In the genomic region with DNA sequence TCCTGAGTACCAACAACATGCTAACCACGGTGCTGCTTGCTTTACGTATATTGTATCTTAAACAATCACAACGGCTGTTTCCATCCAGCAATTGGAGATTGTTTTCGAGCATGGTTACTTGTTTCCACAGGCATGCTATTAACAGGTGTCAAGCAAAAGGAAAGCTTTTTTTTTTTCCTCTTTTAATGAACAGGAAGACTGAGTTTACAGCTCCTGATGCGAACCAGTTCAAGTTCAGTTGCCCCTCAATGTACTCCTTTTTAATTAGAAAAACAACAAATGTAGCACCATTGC, we compare ENCODE assay signal across 23 cellular contexts.
DNase-seq lines count a peak whose midpoint lies in the region; ATAC-seq and TF ChIP-seq lines count a peak whose summit lies in the region.
"Had no signal": no experiment of that assay in that cellular context is flagged by ENCODE, and none has a peak within 500 bp of the region (broad histone marks: within the 10 kb centered on the region; RNA-seq: fewer than 3 reads in every experiment).

No MANE protein-coding gene starts in this region.

- intact Hi-C loops in activated CD8-positive, alpha-beta T cell treated with anti-CD3 and anti-CD28 coated beads for 36 hours (cut with micrococcal nuclease) = loop anchor here (5.0 kb wide), 2 partner anchors 252 to 267 kb away; no protein-coding TSS in a partner anchor
- intact Hi-C loops in psoas muscle (cut with DNase I) = loop anchor here (2.0 to 5.0 kb wide), 4 partner anchors 251 to 267 kb away; no protein-coding TSS in a partner anchor
- intact Hi-C loops in esophagus muscularis mucosa (cut with DNase I) = loop anchor here (2.0 to 10.0 kb wide), 3 partner anchors 249 to 509 kb away; no protein-coding TSS in a partner anchor

- DNase-seq in activated CD8-positive, alpha-beta T cell treated with anti-CD3 and anti-CD28 coated beads for 36 hours = no peak
- no peak for DNase-seq in activated CD8-positive, alpha-beta T cell treated with anti-CD3 and anti-CD28 coated beads, Interleukin-2, amount 10 ng/mL, durations not matched to agents 7 days and 5 days
- DNase-seq in WTC11 (ENCODE audit: low spot score) (no peak), psoas muscle (no peak), esophagus muscularis mucosa (ENCODE audit: extremely low spot score) (no peak), suprapubic skin (ENCODE audit: low spot score in 2 of 2) (no peak)
- no peak for DNase-seq in activated naive CD4-positive, alpha-beta T cell treated with anti-CD3 and anti-CD28 coated beads, Interleukin-2, amount 50 U/mL, for 72 hours (ENCODE audit: low spot score in 2 of 2)
- DNase-seq: activated effector memory CD4-positive, alpha-beta T cell treated with anti-CD3 and anti-CD28 coated beads, Interleukin-2, amount 50 U/mL, for 16 hours; cortex of kidney; effector memory CD4-positive, alpha-beta T cell; Right ventricle myocardium superior; T-helper 9 cell had no signal

- no peak overlapping the region for H3K4me3 Mint-ChIP-seq in activated CD8-positive, alpha-beta T cell treated with anti-CD3 and anti-CD28 coated beads for 36 hours
- no peak overlapping the region for H3K4me3 Mint-ChIP-seq in activated CD8-positive, alpha-beta T cell treated with anti-CD3 and anti-CD28 coated beads, Interleukin-2, amount 10 ng/mL, durations not matched to agents 7 days and 5 days
- no peak overlapping the region for H3K4me3 Mint-ChIP-seq in WTC11
- H3K4me3 Mint-ChIP-seq: CD4-positive, CD25-positive, alpha-beta regulatory T cell; nephron had no signal

- H3K9ac ChIP-seq in Loucy (ENCODE audit: low read depth, low read length, poor library complexity, severe bottlenecking) = peak overlapping the region; percentile 24

- POLR2A ChIA-PET in activated CD8-positive, alpha-beta T cell treated with anti-CD3 and anti-CD28 coated beads for 36 hours (lab: Charles Lee) = no interaction called here
- POLR2A ChIA-PET in activated CD8-positive, alpha-beta T cell treated with anti-CD3 and anti-CD28 coated beads, Interleukin-2, amount 10 ng/mL, durations not matched to agents 7 days and 5 days (lab: Charles Lee) = no interaction called here
- POLR2A ChIA-PET in WTC11 (lab: Charles Lee) = no interaction called here

- H3K27ac ChIP-seq in psoas muscle (no peak overlapping the region), esophagus muscularis mucosa (replicated peaks in 1 of 4) (no peak overlapping the region), suprapubic skin (no peak overlapping the region)
- H3K27ac ChIP-seq: ascending aorta, epithelial cell of prostate, ovary, skin epidermis, uterus, WERI-Rb-1 had no signal

- H3K27me3 ChIP-seq in Loucy (ENCODE audit: insufficient read depth, low read length, poor library complexity, severe bottlenecking) (no peaks in the 10 kb centered on the region), psoas muscle (ENCODE audit: insufficient read depth in 3 of 3, low read length in 2 of 3) (no peaks in the 10 kb centered on the region), esophagus muscularis mucosa (peaks cover 0 to 6% (median 0%) of the 10 kb centered on the region in 4 donors), suprapubic skin (no peaks in the 10 kb centered on the region)
- H3K27me3 ChIP-seq: ascending aorta, ovary, uterus had no signal

- H3K9me2 ChIP-seq in Loucy (replicated peaks; ENCODE audit: low read depth, low read length) = no peaks in the 10 kb centered on the region

- no peaks in the 10 kb centered on the region for H3K79me2 ChIP-seq in Loucy (ENCODE audit: insufficient read depth, low read length)

- peak overlapping the region; percentile 87 for H2AFZ ChIP-seq in Loucy (ENCODE audit: low read length)

- peaks cover 8% of the 10 kb centered on the region for H3K9me3 Mint-ChIP-seq in activated CD8-positive, alpha-beta T cell treated with anti-CD3 and anti-CD28 coated beads for 36 hours
- H3K9me3 Mint-ChIP-seq in activated CD8-positive, alpha-beta T cell treated with anti-CD3 and anti-CD28 coated beads, Interleukin-2, amount 10 ng/mL, durations not matched to agents 7 days and 5 days (ENCODE audit: insufficient read depth) = peaks cover 4% of the 10 kb centered on the region
- H3K9me3 Mint-ChIP-seq in WTC11 = peaks cover 28% of the 10 kb centered on the region
- H3K9me3 Mint-ChIP-seq in activated naive CD4-positive, alpha-beta T cell treated with anti-CD3 and anti-CD28 coated beads, Interleukin-2, amount 50 U/mL, for 72 hours = peaks cover 3 to 4% of the 10 kb centered on the region in 2 donors

- 19 to 22% (median 21%) methylated on average over 5 of the region's 5 CpGs for WGBS in psoas muscle, 3 donors
- 11% methylated on average over 5 of the region's 5 CpGs for WGBS in esophagus muscularis mucosa
- 13% methylated on average over 5 of the region's 5 CpGs for WGBS in suprapubic skin

- H3K9me3 ChIP-seq in Loucy (ENCODE audit: insufficient read depth, low read depth, low read length) (peaks cover 11% of the 10 kb centered on the region; the same call in 1 of the 2 replicates), psoas muscle (no peaks in the 10 kb centered on the region), esophagus muscularis mucosa (peaks cover 0 to 14% (median 6%) of the 10 kb centered on the region in 4 donors), suprapubic skin (no peaks in the 10 kb centered on the region)
- H3K9me3 ChIP-seq: mucosa of descending colon, ovary had no signal

- H3K27me3 Mint-ChIP-seq in activated CD8-positive, alpha-beta T cell treated with anti-CD3 and anti-CD28 coated beads for 36 hours = peaks cover 12% of the 10 kb centered on the region
- H3K27me3 Mint-ChIP-seq in activated CD8-positive, alpha-beta T cell treated with anti-CD3 and anti-CD28 coated beads, Interleukin-2, amount 10 ng/mL, durations not matched to agents 7 days and 5 days (ENCODE audit: low read depth) = peaks cover 4% of the 10 kb centered on the region
- H3K27me3 Mint-ChIP-seq in WTC11 (ENCODE audit: low read depth) = no peaks in the 10 kb centered on the region

- no peak for TF ChIP-seq POLR2A in esophagus muscularis mucosa (IDR thresholded peaks at IDR 0.05; ENCODE audit: low read depth)
- TF ChIP-seq POLR2A in suprapubic skin (IDR thresholded peaks at IDR 0.05) = no peak

- CTCF ChIA-PET in activated CD8-positive, alpha-beta T cell treated with anti-CD3 and anti-CD28 coated beads for 36 hours (lab: Charles Lee) = interaction anchor here (0.7 to 4.3 kb wide), 11 partner anchors 8 to 268 kb away, joined by 3 to 40 read pairs (median 4); no protein-coding TSS in a partner anchor
- CTCF ChIA-PET in activated CD8-positive, alpha-beta T cell treated with anti-CD3 and anti-CD28 coated beads, Interleukin-2, amount 10 ng/mL, durations not matched to agents 7 days and 5 days (lab: Charles Lee) = interaction anchor here (1.0 to 4.3 kb wide), 4 partner anchors 240 to 267 kb away, joined by 3 to 35 read pairs (median 15); no protein-coding TSS in a partner anchor
- CTCF ChIA-PET in WTC11 (lab: Charles Lee) = interaction anchor here (0.7 to 4.9 kb wide), 20 partner anchors 10 to 493 kb away, joined by 3 to 64 read pairs (median 5); no protein-coding TSS in a partner anchor

- no peak for ATAC-seq in activated CD8-positive, alpha-beta T cell treated with anti-CD3 and anti-CD28 coated beads for 36 hours
- no peak for ATAC-seq in activated CD8-positive, alpha-beta T cell treated with anti-CD3 and anti-CD28 coated beads, Interleukin-2, amount 10 ng/mL, durations not matched to agents 7 days and 5 days
- ATAC-seq in WTC11 (no peak), psoas muscle (no peak)
- ATAC-seq in activated naive CD4-positive, alpha-beta T cell treated with anti-CD3 and anti-CD28 coated beads, Interleukin-2, amount 50 U/mL, for 72 hours = no peak
- ATAC-seq: stimulated activated naive CD8-positive, alpha-beta T cell treated with anti-CD3 and anti-CD28 coated beads, Interleukin-15, Interleukin-2, amounts not matched to agents 100 U/mL and 50 U/mL, for 24 hours had no signal

- H4K20me1 ChIP-seq in Loucy (ENCODE audit: insufficient read depth, low read length, poor library complexity, severe bottlenecking) = no peaks in the 10 kb centered on the region

- peaks cover 32% of the 10 kb centered on the region for H3K4me1 ChIP-seq in Loucy (ENCODE audit: insufficient read depth, low read length, poor library complexity, severe bottlenecking)
- H3K4me1 ChIP-seq in psoas muscle = no peaks in the 10 kb centered on the region
- H3K4me1 ChIP-seq in esophagus muscularis mucosa = peaks cover 0 to 7% (median 0%) of the 10 kb centered on the region in 4 donors
- H3K4me1 ChIP-seq in suprapubic skin = peaks cover 2% of the 10 kb centered on the region
- H3K4me1 ChIP-seq: ascending aorta, uterus had no signal

- H3F3A ChIP-seq in Loucy (ENCODE audit: low read depth) = no peaks in the 10 kb centered on the region

- no peaks in the 10 kb centered on the region for H3K36me3 ChIP-seq in Loucy (ENCODE audit: insufficient read depth, low read length)
- H3K36me3 ChIP-seq in psoas muscle (ENCODE audit: insufficient read depth in 1 of 2, low read depth in 1 of 2) = no peaks in the 10 kb centered on the region
- no peaks in the 10 kb centered on the region for H3K36me3 ChIP-seq in esophagus muscularis mucosa
- no peaks in the 10 kb centered on the region for H3K36me3 ChIP-seq in suprapubic skin
- H3K36me3 ChIP-seq: ascending aorta, ovary, uterus, WERI-Rb-1 had no signal

- TF ChIP-seq EP300 in esophagus muscularis mucosa (IDR thresholded peaks at IDR 0.05) (no peak), suprapubic skin (IDR thresholded peaks at IDR 0.05) (no peak)

- peak overlapping the region; percentile 65 for H3K4me2 ChIP-seq in Loucy (ENCODE audit: low read depth, low read length, poor library complexity, severe bottlenecking)

- peak overlapping the region; percentile 37 for H3K4me3 ChIP-seq in Loucy (ENCODE audit: low read length, poor library complexity, severe bottlenecking)
- no peak overlapping the region for H3K4me3 ChIP-seq in psoas muscle
- no peak overlapping the region for H3K4me3 ChIP-seq in esophagus muscularis mucosa
- no peak overlapping the region for H3K4me3 ChIP-seq in suprapubic skin
- H3K4me3 ChIP-seq: ascending aorta, mucosa of descending colon, ovary, skin epidermis, uterus had no signal

- peaks cover 3% of the 10 kb centered on the region for H3K4me1 Mint-ChIP-seq in activated CD8-positive, alpha-beta T cell treated with anti-CD3 and anti-CD28 coated beads for 36 hours (ENCODE audit: low read depth)
- no peaks in the 10 kb centered on the region for H3K4me1 Mint-ChIP-seq in activated CD8-positive, alpha-beta T cell treated with anti-CD3 and anti-CD28 coated beads, Interleukin-2, amount 10 ng/mL, durations not matched to agents 7 days and 5 days (ENCODE audit: low read depth)
- 0 out of 2 replicates have a peak, but pooled peaks cover 4% of the 10 kb centered on the region for H3K4me1 Mint-ChIP-seq in WTC11

- H3K36me3 Mint-ChIP-seq in activated CD8-positive, alpha-beta T cell treated with anti-CD3 and anti-CD28 coated beads for 36 hours (ENCODE audit: low read depth) = no peaks in the 10 kb centered on the region
- no peaks in the 10 kb centered on the region for H3K36me3 Mint-ChIP-seq in activated CD8-positive, alpha-beta T cell treated with anti-CD3 and anti-CD28 coated beads, Interleukin-2, amount 10 ng/mL, durations not matched to agents 7 days and 5 days (ENCODE audit: low read depth)
- peaks cover 21% of the 10 kb centered on the region for H3K36me3 Mint-ChIP-seq in WTC11
- H3K36me3 Mint-ChIP-seq in activated naive CD4-positive, alpha-beta T cell treated with anti-CD3 and anti-CD28 coated beads, Interleukin-2, amount 50 U/mL, for 72 hours = peaks cover 0 to 11% of the 10 kb centered on the region in 2 donors
- H3K36me3 Mint-ChIP-seq: CD4-positive, CD25-positive, alpha-beta regulatory T cell had no signal

- no peak overlapping the region for H3K27ac Mint-ChIP-seq in activated CD8-positive, alpha-beta T cell treated with anti-CD3 and anti-CD28 coated beads for 36 hours
- no peak overlapping the region for H3K27ac Mint-ChIP-seq in activated CD8-positive, alpha-beta T cell treated with anti-CD3 and anti-CD28 coated beads, Interleukin-2, amount 10 ng/mL, durations not matched to agents 7 days and 5 days
- H3K27ac Mint-ChIP-seq in WTC11 = no peak overlapping the region
- H3K27ac Mint-ChIP-seq in activated naive CD4-positive, alpha-beta T cell treated with anti-CD3 and anti-CD28 coated beads, Interleukin-2, amount 50 U/mL, for 72 hours = no peak overlapping the region
- H3K27ac Mint-ChIP-seq: CD4-positive, CD25-positive, alpha-beta regulatory T cell; nephron had no signal

- peak; percentile 22 for TF ChIP-seq CTCF in activated CD8-positive, alpha-beta T cell treated with anti-CD3 and anti-CD28 coated beads for 36 hours (IDR thresholded peaks at IDR 0.05)
- TF ChIP-seq CTCF in Loucy (conservative IDR thresholded peaks at IDR 0.05; ENCODE audit: low read length) (no peak), WTC11 (IDR thresholded peaks at IDR 0.05) (no peak), psoas muscle (IDR thresholded peaks at IDR 0.05) (peak; percentile 2), esophagus muscularis mucosa (IDR thresholded peaks at IDR 0.05) (no peak), suprapubic skin (IDR thresholded peaks at IDR 0.05) (no peak)

Comparison
In these comparisons a context has a peak if more than half of its experiments do, and no peak if none do; other contexts are left out.
1. CTCF ChIP-seq: peak in activated CD8-positive, alpha-beta T cell treated with anti-CD3 and anti-CD28 coated beads for 36 hours (single experiment) and psoas muscle (single experiment); none in Loucy (single experiment), WTC11 (single experiment), esophagus muscularis mucosa (0 of 3) and suprapubic skin (0 of 2).